8 cellular contexts compared by ENCODE assay signal in the genomic region with DNA sequence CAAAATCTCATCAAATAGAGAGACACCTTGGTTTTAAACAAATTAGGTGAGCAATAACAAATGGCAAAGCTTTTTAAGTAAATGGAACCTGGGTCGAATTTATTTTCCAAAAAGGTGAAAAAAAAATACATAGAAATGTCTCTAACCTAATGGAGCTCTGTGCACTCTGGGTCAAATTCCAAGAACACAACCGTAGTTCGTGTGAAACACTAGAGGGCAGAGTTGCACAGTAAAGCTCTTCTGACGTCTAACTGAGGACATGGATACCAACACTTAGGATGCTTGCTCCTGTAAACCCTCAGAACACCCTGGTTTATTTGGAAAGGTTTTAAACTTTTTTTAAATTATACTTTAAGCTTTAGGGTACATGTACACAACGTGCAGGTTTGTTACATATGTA. TPM values are rescaled to one million over a fixed set of nuclear protein-coding genes. Genes with fewer than 3 reads are reported as not detected.
DNase-seq lines count a peak whose midpoint lies in the region; ATAC-seq and TF ChIP-seq lines count a peak whose summit lies in the region.

No MANE protein-coding gene starts in this region.

- DNase-seq in AG10803 (ENCODE audit: low read depth) (peak; percentile 71), GM13977 (ENCODE audit: low spot score) (peak; percentile 27), NCI-H1092 treated with DMSO at 0.1 percent for 48 hours (lab: John Stamatoyannopoulos, UW) (peak; percentile 65), SK-N-DZ (ENCODE audit: low spot score) (peak; percentile 84), fibroblast of mammary gland (ENCODE audit: low read depth) (peak; percentile 69), osteocyte (ENCODE audit: extremely low spot score, unreplicated experiment) (no peak), middle frontal gyrus (ENCODE audit: extremely low spot score, low spot score) (no peak)

- H3K9me3 Mint-ChIP-seq in osteocyte (ENCODE audit: unreplicated experiment) = peaks cover 7% of the 10 kb centered on the region

- peaks cover 16% of the 10 kb centered on the region for H3K27me3 Mint-ChIP-seq in osteocyte (ENCODE audit: unreplicated experiment)

- in situ Hi-C loops in GM13977 (cut with MboI; ENCODE audit: low pct_unique_long_range_greater_than_20kb, low sequenced_read_pairs, unreplicated experiment) = loop anchor here (25.0 kb wide), 1 partner anchor 302 kb away; a partner anchor contains a TSS

- no peak overlapping the region for H3K27ac Mint-ChIP-seq in osteocyte (ENCODE audit: unreplicated experiment)

- H3K4me1 Mint-ChIP-seq in osteocyte (ENCODE audit: unreplicated experiment) = no peaks in the 10 kb centered on the region

- peak; percentile 95 for ATAC-seq in HG02759 (IDR thresholded peaks at IDR 0.05; ENCODE audit: unreplicated experiment)

- no peak overlapping the region for H3K4me3 Mint-ChIP-seq in osteocyte (ENCODE audit: unreplicated experiment)

- no peaks in the 10 kb centered on the region for H3K36me3 Mint-ChIP-seq in osteocyte (ENCODE audit: unreplicated experiment)

- TF ChIP-seq CTCF in AG10803 (conservative IDR thresholded peaks at IDR 0.05; ENCODE audit: low read length) (peak; percentile 86), GM13977 (IDR thresholded peaks at IDR 0.05; ENCODE audit: extremely low read depth, insufficient read depth, missing control alignments) (peak; percentile 74), fibroblast of mammary gland (conservative IDR thresholded peaks at IDR 0.05; ENCODE audit: control insufficient read depth, insufficient read depth, low read depth, low read length) (peak; percentile 73), osteocyte (IDR thresholded peaks at IDR 0.05) (peak; percentile 67)

- H3K4me3 ChIP-seq in AG10803 (ENCODE audit: low read length) = no peak overlapping the region
- H3K4me3 ChIP-seq in fibroblast of mammary gland (ENCODE audit: control insufficient read depth, low read depth, low read length) = no peak overlapping the region

RNA-seq across cellular contexts. Expression of a gene that starts 18.9 kb away (rescaled TPM):
- 33.0 and 36.6 TPM in 2 replicates for polyA plus RNA-seq in SK-N-DZ (2014; cell fraction: cytosol; rRNA removed)
- 15.9 and 28.6 TPM in 2 replicates for polyA plus RNA-seq in SK-N-DZ (2014; cell fraction: nucleus; rRNA removed)
- not detected in 2 replicates for total RNA-seq in osteocyte

Comparison
In these comparisons a context has a peak if more than half of its experiments do, and no peak if none do; other contexts are left out.
1. DNase-seq: peak in AG10803 (single experiment), GM13977 (single experiment), NCI-H1092 treated with DMSO at 0.1 percent for 48 hours (single experiment), SK-N-DZ (single experiment) and fibroblast of mammary gland (single experiment); none in osteocyte (single experiment) and middle frontal gyrus (single experiment).
2. Peak in every context shown above with its lines, with median percentiles within 50 percentile points of each other: CTCF ChIP-seq.